In the genomic region with DNA sequence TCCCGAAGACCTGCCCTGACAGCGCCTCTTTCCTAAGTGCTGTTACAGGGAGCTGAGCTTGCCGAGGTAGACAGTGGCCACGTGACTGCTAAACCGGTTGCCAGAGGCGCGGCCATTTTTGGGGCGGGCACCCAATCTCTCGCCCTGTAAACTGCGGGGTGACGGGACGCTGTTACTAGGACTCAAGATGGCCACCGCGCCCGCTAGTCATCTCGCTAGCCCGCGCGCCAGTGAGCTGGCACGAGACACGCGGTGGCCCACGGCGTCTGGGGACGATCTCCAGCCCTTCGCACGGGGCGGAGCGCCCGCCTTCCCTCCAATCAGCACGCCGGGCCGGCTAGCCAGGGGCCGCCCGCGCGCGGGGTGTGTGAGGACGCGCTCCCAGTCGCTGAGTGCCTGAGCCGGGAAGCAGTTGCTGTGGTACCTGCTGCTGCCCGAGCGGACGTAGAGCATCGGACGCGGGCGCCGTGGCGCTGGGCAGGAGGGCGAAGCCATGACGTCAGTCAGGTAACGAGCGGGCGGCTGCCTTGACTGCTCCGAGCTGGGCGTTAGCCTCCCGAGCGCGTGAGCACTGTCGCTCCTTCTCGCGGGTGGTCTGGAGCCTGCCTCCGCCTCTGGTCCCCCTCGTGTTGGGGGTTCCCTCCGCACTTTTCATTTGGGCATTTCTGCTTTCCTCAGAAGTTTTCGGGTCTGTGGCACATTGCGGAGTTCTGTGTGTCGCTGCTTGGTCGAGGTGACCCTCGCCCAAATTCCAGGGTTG, we compare ENCODE assay signal across 7 cellular contexts. TPM values are rescaled to one million over a fixed set of nuclear protein-coding genes. Genes with fewer than 3 reads are reported as not detected.
DNase-seq lines count a peak whose midpoint lies in the region; ATAC-seq and TF ChIP-seq lines count a peak whose summit lies in the region.

No MANE protein-coding gene starts in this region.

- no peaks in the 10 kb centered on the region for H3K9me3 ChIP-seq in hepatocyte (ENCODE audit: low read depth)

- H3K4me1 ChIP-seq in hepatocyte (ENCODE audit: insufficient read depth) = peaks cover 14% of the 10 kb centered on the region

- DNase-seq in NCI-H2029 (lab: John Stamatoyannopoulos, UW) = peak; percentile 96
- peak; percentile 93 for DNase-seq in T-helper 9 cell
- peak; percentile 75 for DNase-seq in astrocyte of the cerebellum (ENCODE audit: low read depth)
- peak; percentile 94 for DNase-seq in hepatocyte (ENCODE audit: low spot score)
- DNase-seq in renal cortical epithelial cell (ENCODE audit: low read depth) = peak; percentile 83

- H3K79me2 ChIP-seq in hepatocyte = peaks cover 38% of the 10 kb centered on the region

- no peaks in the 10 kb centered on the region for H3K36me3 ChIP-seq in hepatocyte (replicated peaks; ENCODE audit: insufficient read depth, low read depth)

- peak overlapping the region; percentile 98 for H3K27ac ChIP-seq in hepatocyte

- H4K20me1 ChIP-seq in hepatocyte (ENCODE audit: insufficient read depth, poor library complexity, severe bottlenecking) = no peaks in the 10 kb centered on the region

- H3K4me3 ChIP-seq in astrocyte of the cerebellum (ENCODE audit: low read depth, low read length) (peak overlapping the region; percentile 59), hepatocyte (peak overlapping the region; percentile 58)

- H3K4me2 ChIP-seq in hepatocyte = peak overlapping the region; percentile 85

- 1% methylated on average over 70 of the region's 72 CpGs for WGBS in hepatocyte (ENCODE audit: low lambda C conversion rate, missing lambda C conversion rate)

- ATAC-seq in GM18508 (IDR thresholded peaks at IDR 0.05; ENCODE audit: insufficient read depth, unreplicated experiment) = peak; percentile 76
- ATAC-seq in HG02981 (IDR thresholded peaks at IDR 0.05; ENCODE audit: unreplicated experiment) = peak; percentile 89

- no peaks in the 10 kb centered on the region for H3K9me2 ChIP-seq in hepatocyte (replicated peaks; ENCODE audit: insufficient read depth)

- in situ Hi-C loops in astrocyte of the cerebellum (cut with HindIII; ENCODE audit: low sequenced_read_pairs) = no loop called here

- H2AFZ ChIP-seq in hepatocyte = peak overlapping the region; percentile 54

- TF ChIP-seq CTCF in astrocyte of the cerebellum (IDR thresholded peaks at IDR 0.05; ENCODE audit: low read depth, low read length, missing control alignments) (no peak), hepatocyte (IDR thresholded peaks at IDR 0.05; ENCODE audit: poor library complexity) (no peak)

- H3K27me3 ChIP-seq in hepatocyte = no peaks in the 10 kb centered on the region

RNA-seq across cellular contexts. Expression of a gene that starts 25.5 kb away (rescaled TPM):
- total RNA-seq in hepatocyte = 44.6 and 53.7 TPM in 2 replicates
- polyA plus RNA-seq in hepatocyte = 46.7 and 49.1 TPM in 2 replicates
- total RNA-seq in renal cortical epithelial cell = 66.9 and 74.9 TPM in 2 replicates

RNA-seq across cellular contexts. Expression of a gene that starts 25.9 kb away (rescaled TPM):
- total RNA-seq in hepatocyte (35.0 and 35.3 TPM in 2 replicates), renal cortical epithelial cell (42.7 and 48.7 TPM in 2 replicates)
- polyA plus RNA-seq in hepatocyte = 28.2 and 30.1 TPM in 2 replicates

Comparison
In these comparisons a context has a peak if more than half of its experiments do, and no peak if none do; other contexts are left out.
1. Peak in every context shown above with its lines: DNase-seq, ATAC-seq, H3K4me3 ChIP-seq and H3K27ac ChIP-seq.